23 cellular contexts compared by ENCODE assay signal in the genomic region with DNA sequence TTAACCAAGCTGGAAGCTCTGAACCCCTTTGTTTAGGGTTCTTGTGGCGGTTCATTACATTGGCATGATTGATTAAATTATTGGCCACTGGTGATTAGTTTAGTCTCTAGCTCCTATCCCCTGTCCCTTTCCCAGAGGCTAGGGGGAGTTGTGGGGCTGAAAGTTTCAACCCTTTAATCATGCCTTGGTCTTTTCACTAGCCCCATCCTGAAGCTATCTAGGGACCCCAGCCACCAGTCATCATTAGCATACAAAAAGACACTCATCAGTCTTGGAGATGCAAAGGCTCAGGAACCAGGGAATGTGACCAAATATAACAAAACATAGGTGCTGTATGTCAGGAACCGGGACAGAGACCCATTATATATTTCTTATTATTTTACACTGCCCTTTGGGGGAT. TPM values are rescaled to one million over a fixed set of nuclear protein-coding genes. Genes with fewer than 3 reads are reported as not detected.
A peak's percentile ranks its signal among the peaks of the same experiment; 100 is the strongest.
DNase-seq lines count a peak whose midpoint lies in the region; ATAC-seq, FAIRE-seq and TF ChIP-seq lines count a peak whose summit lies in the region.
"Had no signal": no experiment of that assay in that cellular context is flagged by ENCODE, and none has a peak within 500 bp of the region (broad histone marks: within the 10 kb centered on the region; RNA-seq: fewer than 3 reads in every experiment).

No MANE protein-coding gene starts in this region.

- H4K20me1 ChIP-seq in H1 (replicated peaks in 1 of 2; ENCODE audit: control insufficient read depth in 1 of 2, insufficient read depth in 2 of 2, low read length in 2 of 2): no peaks in the 10 kb centered on the region

- H2BK15ac ChIP-seq in H1 (ENCODE audit: low read length): no peak overlapping the region

- 82% methylated on average over 2 of the region's 2 CpGs; no CpG with 5 or more reads in 1 of the 2 experiments for WGBS in H1 (ENCODE audit: extremely low coverage in 1 of 2, insufficient coverage in 1 of 2, insufficient read length in 1 of 2, insufficient replicate concordance in 2 of 2, low coverage in 1 of 2, low lambda C conversion rate in 2 of 2, missing lambda C conversion rate in 1 of 2), 2 experiments
- 93 to 98% (median 98%) methylated on average over 2 of the region's 2 CpGs for WGBS in psoas muscle, 3 donors

- FAIRE-seq in H1 (lab: Jason Lieb, UNC): no peak
- FAIRE-seq: A204.1, GM12878, HTR-8/SVneo, K562 had no signal

- no peak overlapping the region for H2AFZ ChIP-seq in H1 (ENCODE audit: low read length)

- no peaks in the 10 kb centered on the region for H3K9me3 Mint-ChIP-seq in activated T-helper 2 cell treated with anti-CD3 and anti-CD28 coated beads, Interferon-gamma antibody, Interleukin-2, Interleukin-4, amounts not matched to agents 10 μg/mL and 5 μg/mL and 100 μg/mL, durations not matched to agents 14 hours and 24 hours and 36 hours
- H3K9me3 Mint-ChIP-seq: CD4-positive, CD25-positive, alpha-beta regulatory T cell; CD8-positive, alpha-beta memory T cell had no signal

- POLR2A ChIA-PET in H1 (lab: Charles Lee; ENCODE audit: partially characterized antibody): interaction anchor here (0.8 kb wide), 1 partner anchor 37 kb away, joined by 3 read pairs; a partner anchor contains a TSS

- ATAC-seq in psoas muscle: no peak
- ATAC-seq: GM12878, K562 had no signal

- H3K27me3 Mint-ChIP-seq in activated T-helper 2 cell treated with anti-CD3 and anti-CD28 coated beads, Interferon-gamma antibody, Interleukin-2, Interleukin-4, amounts not matched to agents 10 μg/mL and 5 μg/mL and 100 μg/mL, durations not matched to agents 14 hours and 24 hours and 36 hours (ENCODE audit: low read depth): no peaks in the 10 kb centered on the region
- H3K27me3 Mint-ChIP-seq: CD4-positive, CD25-positive, alpha-beta regulatory T cell; CD8-positive, alpha-beta memory T cell had no signal

- H3K9me3 ChIP-seq in NT2/D1 (ENCODE audit: insufficient read depth, low read length) (no peaks in the 10 kb centered on the region), H1 (ENCODE audit: insufficient read depth in 2 of 2, low read depth in 1 of 2, low read length in 1 of 2) (no peaks in the 10 kb centered on the region), psoas muscle (no peaks in the 10 kb centered on the region)
- H3K9me3 ChIP-seq: BE2C had no signal

- no peak overlapping the region for H4K5ac ChIP-seq in H1 (ENCODE audit: insufficient read length, low read depth, low read length)

- H2BK12ac ChIP-seq in H1 (ENCODE audit: low read depth, low read length): no peak overlapping the region

- no peak overlapping the region for H2BK120ac ChIP-seq in H1 (replicated peaks; ENCODE audit: low read depth, low read length)

- no peak overlapping the region for H3K27ac Mint-ChIP-seq in activated T-helper 2 cell treated with anti-CD3 and anti-CD28 coated beads, Interferon-gamma antibody, Interleukin-2, Interleukin-4, amounts not matched to agents 10 μg/mL and 5 μg/mL and 100 μg/mL, durations not matched to agents 14 hours and 24 hours and 36 hours
- H3K27ac Mint-ChIP-seq: CD4-positive, CD25-positive, alpha-beta regulatory T cell had no signal

- H3K4ac ChIP-seq in H1 (replicated peaks; ENCODE audit: insufficient read length, low read depth, low read length): no peak overlapping the region

- H2AK5ac ChIP-seq in H1 (ENCODE audit: low read depth, low read length): no peak overlapping the region

- peaks cover 9% of the 10 kb centered on the region for H3K4me1 ChIP-seq in NT2/D1 (ENCODE audit: insufficient read depth, insufficient read length)
- H3K4me1 ChIP-seq in H1 (replicated peaks in 1 of 4; ENCODE audit: control insufficient read depth in 3 of 4, insufficient read depth in 4 of 4, low read length in 3 of 4): peaks cover 0 to 5% (median under 1%) of the 10 kb centered on the region in 4 experiments; a peak in 2 of 7 replicates
- no peaks in the 10 kb centered on the region for H3K4me1 ChIP-seq in psoas muscle
- H3K4me1 ChIP-seq: BE2C had no signal

- no peak overlapping the region for H4K8ac ChIP-seq in H1 (ENCODE audit: extremely low read depth, insufficient read depth, low read length)

- H3K27me3 ChIP-seq in NT2/D1 (ENCODE audit: insufficient read depth, insufficient read length): no peaks in the 10 kb centered on the region
- H3K27me3 ChIP-seq in H1 (replicated peaks in 1 of 4; ENCODE audit: control insufficient read depth in 3 of 4, extremely low read depth in 1 of 4, insufficient read depth in 3 of 4, low read length in 3 of 4): no peaks in the 10 kb centered on the region
- H3K27me3 ChIP-seq in psoas muscle (ENCODE audit: insufficient read depth in 3 of 3, low read length in 2 of 3): no peaks in the 10 kb centered on the region
- H3K27me3 ChIP-seq: BE2C had no signal

- peak; percentile 17 to 24; a peak in 2 of 4 replicates for TF ChIP-seq RAD21 in H1 (IDR thresholded peaks at IDR 0.05 in 1 of 2, conservative IDR thresholded peaks at IDR 0.05 in 1 of 2; ENCODE audit: low read depth in 2 of 2, low read length in 2 of 2)

- H3K4me3 ChIP-seq in NT2/D1 (ENCODE audit: insufficient read length, low read depth): no peak overlapping the region
- no peak overlapping the region for H3K4me3 ChIP-seq in H1 (ENCODE audit: extremely low read depth in 1 of 4, insufficient read depth in 2 of 4, low read depth in 3 of 4, low read length in 4 of 4)
- H3K4me3 ChIP-seq in psoas muscle: no peak overlapping the region
- H3K4me3 ChIP-seq: GM12878, K562 had no signal

- no peak overlapping the region for H2BK20ac ChIP-seq in H1 (ENCODE audit: low read length)

- no peak overlapping the region for H3K14ac ChIP-seq in H1 (ENCODE audit: insufficient read length)

- no peak overlapping the region for H3K23ac ChIP-seq in H1 (ENCODE audit: insufficient read length)

- H3K27ac ChIP-seq in H1 (ENCODE audit: low read depth, low read length) (no peak overlapping the region), psoas muscle (no peak overlapping the region)

- H3K4me2 ChIP-seq in H1 (ENCODE audit: insufficient read depth in 1 of 2, low read depth in 2 of 2, low read length in 2 of 2): peak overlapping the region in 1 of 2 experiments; percentile 35; a peak in 1 of 4 replicates

- TF ChIP-seq CTCF in H1 (IDR thresholded peaks at IDR 0.05; ENCODE audit: control extremely low read depth in 1 of 3, insufficient read depth in 1 of 3, low read depth in 1 of 3, low read length in 3 of 3) (peak in 1 of 3 experiments; percentile 6; a peak in 1 of 4 replicates), psoas muscle (IDR thresholded peaks at IDR 0.05) (no peak)

- no peak for TF ChIP-seq POLR2A in H1 (IDR thresholded peaks at IDR 0.05; ENCODE audit: control extremely low read depth in 1 of 2, low read depth in 2 of 2, low read length in 2 of 2)

- no peak overlapping the region for H2BK5ac ChIP-seq in H1 (ENCODE audit: low read depth, low read length)

- peaks cover 23% of the 10 kb centered on the region for H3K4me1 Mint-ChIP-seq in activated T-helper 2 cell treated with anti-CD3 and anti-CD28 coated beads, Interferon-gamma antibody, Interleukin-2, Interleukin-4, amounts not matched to agents 10 μg/mL and 5 μg/mL and 100 μg/mL, durations not matched to agents 14 hours and 24 hours and 36 hours (ENCODE audit: low read depth)
- H3K4me1 Mint-ChIP-seq: CD8-positive, alpha-beta memory T cell had no signal

- H3K9ac ChIP-seq in NT2/D1 (ENCODE audit: insufficient read length, low read depth) (no peak overlapping the region), H1 (replicated peaks in 1 of 4; ENCODE audit: extremely low read depth in 1 of 4, low read depth in 3 of 4, low read length in 3 of 4) (no peak overlapping the region)

- H3K4me3 Mint-ChIP-seq in activated T-helper 2 cell treated with anti-CD3 and anti-CD28 coated beads, Interferon-gamma antibody, Interleukin-2, Interleukin-4, amounts not matched to agents 10 μg/mL and 5 μg/mL and 100 μg/mL, durations not matched to agents 14 hours and 24 hours and 36 hours (ENCODE audit: low read depth): no peak overlapping the region
- H3K4me3 Mint-ChIP-seq: CD4-positive, CD25-positive, alpha-beta regulatory T cell; CD8-positive, alpha-beta memory T cell had no signal

- H3K23me2 ChIP-seq in H1 (ENCODE audit: low read depth, low read length): no peaks in the 10 kb centered on the region

- no peak for TF ChIP-seq EP300 in H1 (IDR thresholded peaks at IDR 0.05; ENCODE audit: borderline replicate concordance in 1 of 2, low read depth in 2 of 2, low read length in 2 of 2)

- no peaks in the 10 kb centered on the region for H3K79me1 ChIP-seq in H1 (ENCODE audit: low read depth, low read length)

- H3K36me3 Mint-ChIP-seq in activated T-helper 2 cell treated with anti-CD3 and anti-CD28 coated beads, Interferon-gamma antibody, Interleukin-2, Interleukin-4, amounts not matched to agents 10 μg/mL and 5 μg/mL and 100 μg/mL, durations not matched to agents 14 hours and 24 hours and 36 hours (ENCODE audit: low read depth): no peaks in the 10 kb centered on the region

- H3K36me3 ChIP-seq in NT2/D1 (ENCODE audit: insufficient read depth, insufficient read length, low read length): peaks cover 95% of the 10 kb centered on the region
- peaks cover 0 to 23% (median 12%) of the 10 kb centered on the region in 4 experiments for H3K36me3 ChIP-seq in H1 (ENCODE audit: control insufficient read depth in 2 of 4, insufficient read depth in 4 of 4, low read length in 3 of 4)
- H3K36me3 ChIP-seq in psoas muscle (ENCODE audit: insufficient read depth in 1 of 2, low read depth in 1 of 2): peaks cover 0 to 17% of the 10 kb centered on the region in 2 donors

- H3K79me2 ChIP-seq in H1 (ENCODE audit: control insufficient read depth in 1 of 2, insufficient read depth in 2 of 2, low read length in 2 of 2): no peaks in the 10 kb centered on the region

- H3K56ac ChIP-seq in H1 (replicated peaks; ENCODE audit: insufficient read length, low read depth, low read length): no peak overlapping the region

- no peak overlapping the region for H4K91ac ChIP-seq in H1 (replicated peaks; ENCODE audit: insufficient read length, low read length)

- intact Hi-C loops in psoas muscle (cut with DNase I): no loop called here
- intact Hi-C loops in activated T-helper 2 cell treated with anti-CD3 and anti-CD28 coated beads, Interferon-gamma antibody, Interleukin-2, Interleukin-4, amounts not matched to agents 10 μg/mL and 5 μg/mL and 100 μg/mL, durations not matched to agents 14 hours and 24 hours and 36 hours (cut with micrococcal nuclease): no loop called here

- DNase-seq in NT2/D1 (ENCODE audit: low read depth, low spot score): peak; percentile 51
- DNase-seq in H1 (ENCODE audit: low read depth in 1 of 2, low spot score in 2 of 2): no peak
- peak; percentile 31 for DNase-seq in iPS-NIHi7 (ENCODE audit: extremely low spot score)
- no peak for DNase-seq in psoas muscle
- DNase-seq in activated T-helper 2 cell treated with anti-CD3 and anti-CD28 coated beads, Interferon-gamma antibody, Interleukin-2, Interleukin-4, amounts not matched to agents 10 μg/mL and 5 μg/mL and 100 μg/mL, durations not matched to agents 14 hours and 24 hours and 36 hours (ENCODE audit: low spot score): no peak
- no peak for DNase-seq in T-helper 1 cell
- DNase-seq: ACHN; BE2C; C1 segment of cervical spinal cord; CD4-positive, CD25-positive, alpha-beta regulatory T cell; CD8-positive, alpha-beta memory T cell; COR-L47; DMS 273 treated with DMSO at 0.1 percent for 48 hours; DMS53; DND-41; EL; GOT3; HCEC 1CT; IMR-90 had no signal

- H3K18ac ChIP-seq in H1 (ENCODE audit: extremely low read depth, low read length): no peak overlapping the region

- CTCF ChIA-PET in H1 (lab: Charles Lee; ENCODE audit: partially characterized antibody): interaction anchor here (0.8 to 2.3 kb wide), 7 partner anchors 12 to 113 kb away, joined by 3 to 12 read pairs (median 3); a partner anchor contains a TSS

RNA-seq across cellular contexts. Expression of a gene that starts 34.7 kb away (rescaled TPM):
- 61.2 and 65.4 TPM in 2 replicates for total RNA-seq in H1 (2021; fragmentation: NEBNext Ultra II Directional; extraction: Animal tissue kit (Norgen Biotek cat#: 25700))
- polyA plus RNA-seq in H1 (2011; rRNA removed) (15.6 and 23.4 TPM in 2 replicates), psoas muscle (10 to 100 TPM; 10.7 to 41.0 (median 11.2) TPM)
- 21.0 TPM for polyA plus RNA-seq in H1 (2011; cell fraction: cytosol; rRNA removed)
- 15.8 TPM for polyA plus RNA-seq in H1 (2011; cell fraction: nucleus; rRNA removed)
- polyA plus RNA-seq in H1 (2012, experiment 1 of 2): 19.2 to 25.4 TPM (median 21.4 TPM) in 4 replicates
- 6.7 TPM for polyA plus RNA-seq in H1 (2012, experiment 2 of 2)
- polyA plus RNA-seq in H1 (2013, experiment 1 of 2): 22.7 TPM
- polyA plus RNA-seq in H1 (2013, experiment 2 of 2): 22.0 TPM
- polyA minus RNA-seq in H1 (2011; rRNA and poly(A)+ RNA removed): 53.7 and 54.8 TPM in 2 replicates
- 30.5 TPM for polyA minus RNA-seq in H1 (2011; cell fraction: cytosol; rRNA and poly(A)+ RNA removed)
- polyA minus RNA-seq in H1 (2011; cell fraction: nucleus; rRNA and poly(A)+ RNA removed): 35.6 TPM
- total RNA-seq in psoas muscle: 10 to 100 TPM; 39.8 to 47.2 (median 43.3) TPM
- total RNA-seq in activated T-helper 2 cell treated with anti-CD3 and anti-CD28 coated beads, Interferon-gamma antibody, Interleukin-2, Interleukin-4, amounts not matched to agents 10 μg/mL and 5 μg/mL and 100 μg/mL, durations not matched to agents 14 hours and 24 hours and 36 hours: 29.3 and 32.6 TPM in 2 replicates

RNA-seq across cellular contexts. Expression of a gene that starts 37.1 kb away (rescaled TPM):
- 10.1 and 10.4 TPM in 2 replicates for total RNA-seq in H1 (2021; fragmentation: NEBNext Ultra II Directional; extraction: Animal tissue kit (Norgen Biotek cat#: 25700))
- polyA plus RNA-seq in H1 (2011; rRNA removed): 6.6 and 7.3 TPM in 2 replicates
- polyA plus RNA-seq in H1 (2011; cell fraction: cytosol; rRNA removed): 9.6 TPM
- polyA plus RNA-seq in H1 (2011; cell fraction: nucleus; rRNA removed): 6.9 TPM
- 8.2 to 9.3 TPM (median 8.9 TPM) in 4 replicates for polyA plus RNA-seq in H1 (2012, experiment 1 of 2)
- polyA plus RNA-seq in H1 (2012, experiment 2 of 2): 4.6 TPM
- polyA plus RNA-seq in H1 (2013, experiment 1 of 2): 7.2 TPM
- polyA plus RNA-seq in H1 (2013, experiment 2 of 2): 7.5 TPM
- polyA minus RNA-seq in H1 (2011; rRNA and poly(A)+ RNA removed): 8.1 and 9.4 TPM in 2 replicates
- 4.2 TPM for polyA minus RNA-seq in H1 (2011; cell fraction: cytosol; rRNA and poly(A)+ RNA removed)
- 5.5 TPM for polyA minus RNA-seq in H1 (2011; cell fraction: nucleus; rRNA and poly(A)+ RNA removed)
- 1 to 10 TPM in 3 of 4 donors, under 1 TPM in 1; 0.97 to 5.3 (median 1.7) TPM for total RNA-seq in psoas muscle
- 1 to 10 TPM in 2 of 3 donors, under 1 TPM in 1; 0.86 to 3.0 (median 1.1) TPM for polyA plus RNA-seq in psoas muscle
- total RNA-seq in activated T-helper 2 cell treated with anti-CD3 and anti-CD28 coated beads, Interferon-gamma antibody, Interleukin-2, Interleukin-4, amounts not matched to agents 10 μg/mL and 5 μg/mL and 100 μg/mL, durations not matched to agents 14 hours and 24 hours and 36 hours: 2.6 TPM in 2 replicates

Comparison
In these comparisons a context has a peak if more than half of its experiments do, and no peak if none do; other contexts are left out.
1. DNase-seq: peak in NT2/D1 (single experiment) and iPS-NIHi7 (single experiment); none in H1 (0 of 2), psoas muscle (0 of 2), activated T-helper 2 cell treated with anti-CD3 and anti-CD28 coated beads, Interferon-gamma antibody, Interleukin-2, Interleukin-4, amounts not matched to agents 10 μg/mL and 5 μg/mL and 100 μg/mL, durations not matched to agents 14 hours and 24 hours and 36 hours (single experiment) and T-helper 1 cell (0 of 5).